10 cellular contexts compared by ENCODE assay signal in genomic region chr1:26160527-26161407, GRCh38. TPM values are rescaled to one million over a fixed set of nuclear protein-coding genes. Genes with fewer than 3 reads are reported as not detected.
DNase-seq lines count a peak whose midpoint lies in the region; ATAC-seq and TF ChIP-seq lines count a peak whose summit lies in the region.
"Had no signal": no experiment of that assay in that cellular context is flagged by ENCODE, and none has a peak within 500 bp of the region (broad histone marks: within the 10 kb centered on the region; RNA-seq: fewer than 3 reads in every experiment).

No MANE protein-coding gene starts in this region.

- WGBS in lung, 2 donors, result 45 to 60% methylated on average over 18 of the region's 18 CpGs

- TF ChIP-seq CTCF in MM.1S (IDR thresholded peaks at IDR 0.05; ENCODE audit: low read length), result no peak
- TF ChIP-seq CTCF in dorsolateral prefrontal cortex (IDR thresholded peaks at IDR 0.05 in 54 of 56, conservative IDR thresholded peaks at IDR 0.05 in 2 of 56; ENCODE audit: low read depth in 1 of 56, partially characterized antibody in 56 of 56), result no peak
- TF ChIP-seq CTCF in lung (IDR thresholded peaks at IDR 0.05; ENCODE audit: control extremely low read depth, extremely low read depth), result no peak

- H3K27me3 ChIP-seq in MM.1S (replicated peaks; ENCODE audit: insufficient read depth, low read length) (peaks cover 27% of the 10 kb centered on the region), dorsolateral prefrontal cortex (peaks cover 0 to 7% (median 0%) of the 10 kb centered on the region in 45 donors), lung (ENCODE audit: control insufficient read depth, insufficient read depth) (no peaks in the 10 kb centered on the region), subcutaneous abdominal adipose tissue (ENCODE audit: control insufficient read depth in 5 of 5, insufficient read depth in 4 of 5, low read length in 5 of 5) (peaks cover 10 to 37% (median 23%) of the 10 kb centered on the region in 5 donors)

- H3K4me1 ChIP-seq in MM.1S (ENCODE audit: low read length), result peaks cover 5% of the 10 kb centered on the region; the same call in 1 of the 2 replicates
- H3K4me1 ChIP-seq in lung (ENCODE audit: control insufficient read depth in 2 of 2, insufficient read depth in 2 of 2, low read length in 2 of 2), result peaks cover 0 to 8% of the 10 kb centered on the region in 2 donors
- H3K4me1 ChIP-seq in subcutaneous abdominal adipose tissue (ENCODE audit: control insufficient read depth in 5 of 5, insufficient read depth in 5 of 5, low read length in 5 of 5), result peaks cover 2 to 57% (median 27%) of the 10 kb centered on the region in 5 donors

- H3K9me2 ChIP-seq in MM.1S (replicated peaks; ENCODE audit: insufficient read depth, low read length), result no peaks in the 10 kb centered on the region

- H4K20me1 ChIP-seq in MM.1S (ENCODE audit: insufficient read depth, low read length), result no peaks in the 10 kb centered on the region

- H3K27ac ChIP-seq in MM.1S (ENCODE audit: low read length) (no peak overlapping the region), dorsolateral prefrontal cortex (peak overlapping the region in 32 of 59 donors; percentile 0 to 80 (median 54)), lung (ENCODE audit: low read depth in 1 of 2, low read length in 1 of 2) (peak overlapping the region; percentile 40 to 87), subcutaneous abdominal adipose tissue (ENCODE audit: low read depth, low read length) (peak overlapping the region; percentile 74)

- intact Hi-C loops in dorsolateral prefrontal cortex (cut with DNase I), result loop anchor here (5.0 kb wide), 2 partner anchors 48 to 123 kb away; partner anchors contain the start of gene PDIK1L (in 1 of the 2)

- H2AFZ ChIP-seq in MM.1S (ENCODE audit: low read length), result peak overlapping the region; percentile 54

- no peak for ATAC-seq in lung (ENCODE audit: insufficient read depth, low FRiP score)

- peak overlapping the region; percentile 52; the same call in 1 of the 2 replicates for H3K4me3 ChIP-seq in MM.1S (ENCODE audit: low read length)
- H3K4me3 ChIP-seq in dorsolateral prefrontal cortex, result peak overlapping the region; percentile 43 to 88 (median 69)
- H3K4me3 ChIP-seq in lung, result peak overlapping the region; percentile 24
- H3K4me3 ChIP-seq in subcutaneous abdominal adipose tissue (ENCODE audit: low read depth in 1 of 5, low read length in 5 of 5), result peak overlapping the region; percentile 32 to 70 (median 65)
- H3K4me3 ChIP-seq: body of pancreas had no signal

- H3K4me2 ChIP-seq in MM.1S (ENCODE audit: low read depth, low read length), result peak overlapping the region; percentile 84

- no peaks in the 10 kb centered on the region for H3F3A ChIP-seq in MM.1S (ENCODE audit: insufficient read depth, low read length)

- DNase-seq in MM.1S, result no peak
- no peak for DNase-seq in dorsolateral prefrontal cortex
- no peak for DNase-seq in lung (ENCODE audit: low spot score)
- DNase-seq in NCI-H2081 (lab: John Stamatoyannopoulos, UW), result no peak
- DNase-seq in NCI-H748 (lab: John Stamatoyannopoulos, UW; ENCODE audit: unreplicated experiment), result no peak
- DNase-seq in activated gamma-delta T cell treated with Interleukin-2 at 50 U/mL for 16 hours, result no peak

- H3K9ac ChIP-seq in MM.1S (ENCODE audit: low read length) (no peak overlapping the region), subcutaneous abdominal adipose tissue (ENCODE audit: low read length in 5 of 5) (peak overlapping the region in 4 of 5 donors; percentile 47 to 76 (median 70))

- H3K79me2 ChIP-seq in MM.1S (ENCODE audit: low read length), result no peaks in the 10 kb centered on the region

- H3K9me3 ChIP-seq in MM.1S (replicated peaks; ENCODE audit: insufficient read depth, low read length) (no peaks in the 10 kb centered on the region), lung (ENCODE audit: control insufficient read depth in 2 of 2, insufficient read depth in 1 of 2, low read length in 1 of 2) (no peaks in the 10 kb centered on the region), subcutaneous abdominal adipose tissue (ENCODE audit: control insufficient read depth in 5 of 5, low read length in 5 of 5) (no peaks in the 10 kb centered on the region)
- H3K9me3 ChIP-seq: body of pancreas had no signal

- H3K36me3 ChIP-seq in MM.1S (replicated peaks; ENCODE audit: insufficient read depth, low read length) (no peaks in the 10 kb centered on the region), lung (ENCODE audit: control insufficient read depth in 2 of 2, insufficient read depth in 2 of 2, low read length in 2 of 2) (no peaks in the 10 kb centered on the region), subcutaneous abdominal adipose tissue (ENCODE audit: control insufficient read depth in 5 of 5, insufficient read depth in 5 of 5, low read length in 5 of 5) (no peaks in the 10 kb centered on the region)

RNA-seq across cellular contexts. Expression of gene FAM110D, which starts 1.9 kb away (rescaled TPM):
- total RNA-seq in dorsolateral prefrontal cortex (1 to 10 TPM in 98 of 120 experiments, under 1 TPM in 22; 0.59 to 5.5 (median 1.7) TPM), lung (1 to 10 TPM; 1.1 to 3.2 TPM)
- 1 to 10 TPM; 3.1 to 3.4 TPM for polyA plus RNA-seq in lung
- total RNA-seq: activated B cell treated with CpG ODN at 0.5 μM for 24 hours had no signal

RNA-seq across cellular contexts. Expression of gene C1orf232, which starts 8.0 kb away (rescaled TPM):
- not detected for total RNA-seq in dorsolateral prefrontal cortex
- total RNA-seq in lung, result not detected
- not detected for polyA plus RNA-seq in lung
- total RNA-seq: activated B cell treated with CpG ODN at 0.5 μM for 24 hours, body of pancreas, left lobe of liver had no signal

RNA-seq across cellular contexts. Expression of gene ZNF593, which starts 8.9 kb away (rescaled TPM):
- total RNA-seq in dorsolateral prefrontal cortex, result 10 to 100 TPM; 10.6 to 30.1 (median 17.6) TPM
- total RNA-seq in lung, result 10 to 100 TPM; 19.7 to 32.8 TPM
- polyA plus RNA-seq in lung, result 100 to 1,000 TPM in 1 of 2 donors, 10 to 100 TPM in 1; 90.4 to 140 TPM

RNA-seq across cellular contexts. Expression of gene ZNF593OS, which starts 10.9 kb away (rescaled TPM):
- total RNA-seq in dorsolateral prefrontal cortex (under 1 TPM in 2 of 120 experiments, not detected in 118; 0.27 to 0.36 TPM), lung (not detected)
- polyA plus RNA-seq in lung, result under 1 TPM; 0.29 to 0.65 TPM
- total RNA-seq: activated B cell treated with CpG ODN at 0.5 μM for 24 hours, body of pancreas, left lobe of liver had no signal

RNA-seq across cellular contexts. Expression of gene CNKSR1, which starts 16.5 kb away (rescaled TPM):
- total RNA-seq in dorsolateral prefrontal cortex (10 to 100 TPM in 32 of 120 experiments, 1 to 10 TPM in 88; 1.8 to 17.6 (median 7.9) TPM), lung (10 to 100 TPM; 29.9 to 34.7 TPM)
- polyA plus RNA-seq in lung, result 10 to 100 TPM; 10.8 to 26.7 TPM
